ENCODE assay signal across 8 cellular contexts in the genomic region with DNA sequence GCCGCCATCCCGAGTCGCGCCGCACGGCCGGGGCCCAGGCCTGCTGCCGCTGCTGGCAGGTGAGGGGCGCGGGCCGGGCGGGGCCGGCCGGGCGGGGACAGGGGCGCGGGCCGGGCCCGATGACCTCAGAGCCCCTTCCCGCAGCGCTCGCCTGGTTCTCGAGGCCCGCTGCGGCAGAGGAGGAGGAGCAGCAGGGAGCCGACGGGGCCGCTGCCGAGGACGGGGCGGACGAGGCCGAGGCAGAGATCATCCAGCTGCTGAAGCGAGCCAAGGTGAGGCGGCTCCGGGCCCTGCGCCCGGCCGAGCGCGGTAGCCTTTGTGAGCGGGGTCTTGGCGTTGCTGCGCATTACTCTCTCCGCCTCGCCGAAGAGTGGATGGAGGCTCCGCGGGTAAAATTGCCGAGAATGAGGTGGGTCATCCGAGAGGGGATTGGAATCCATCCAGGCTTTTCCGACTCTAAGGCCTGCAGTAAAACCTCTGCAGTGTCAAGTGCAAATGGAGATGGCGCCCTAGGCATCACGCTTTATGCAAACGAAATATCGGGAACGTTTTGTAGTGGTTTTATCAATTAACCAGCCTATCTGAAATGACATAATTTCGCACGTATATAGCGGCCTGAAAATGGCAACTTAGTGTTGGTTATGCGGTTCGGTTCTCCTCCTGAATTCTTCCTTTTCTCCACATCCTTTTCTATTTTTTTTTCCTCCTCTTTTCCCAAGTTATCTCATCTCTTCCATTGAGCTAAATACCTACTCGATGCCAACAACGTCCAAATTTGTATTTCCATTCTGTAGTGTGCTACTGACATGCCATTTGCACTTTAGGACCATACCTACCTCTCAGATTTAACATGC. TPM values are rescaled to one million over a fixed set of nuclear protein-coding genes. Genes with fewer than 3 reads are reported as not detected.
DNase-seq lines count a peak whose midpoint lies in the region; TF ChIP-seq lines count a peak whose summit lies in the region.

No MANE protein-coding gene starts in this region.

- H3K4me3 Mint-ChIP-seq in activated CD4-positive, alpha-beta T cell treated with anti-CD3 and anti-CD28 coated beads, Interleukin-2, amount 10 ng/mL, durations not matched to agents 24 days and 14 days: peak overlapping the region; percentile 91
- H3K4me3 Mint-ChIP-seq in HFFc6: peak overlapping the region; percentile 88

- peaks cover 47% of the 10 kb centered on the region for H3K36me3 Mint-ChIP-seq in activated CD4-positive, alpha-beta T cell treated with anti-CD3 and anti-CD28 coated beads, Interleukin-2, amount 10 ng/mL, durations not matched to agents 24 days and 14 days (ENCODE audit: low read depth)
- H3K36me3 Mint-ChIP-seq in HFFc6 (ENCODE audit: low read depth): peaks cover 42% of the 10 kb centered on the region

- H3K27ac ChIP-seq in ascending aorta: peak overlapping the region; percentile 93 to 96
- peak overlapping the region; percentile 62 to 95 (median 88) for H3K27ac ChIP-seq in skin epidermis

- H3K36me3 ChIP-seq in ascending aorta: peaks cover 28 to 38% of the 10 kb centered on the region in 2 donors

- no peaks in the 10 kb centered on the region for H3K27me3 ChIP-seq in ascending aorta

- H3K4me1 ChIP-seq in ascending aorta: peaks cover 9 to 12% of the 10 kb centered on the region in 2 donors

- H3K4me3 ChIP-seq in ascending aorta: peak overlapping the region; percentile 75 to 82
- peak overlapping the region; percentile 59 to 82 (median 74) for H3K4me3 ChIP-seq in skin epidermis

- H3K27me3 Mint-ChIP-seq in activated CD4-positive, alpha-beta T cell treated with anti-CD3 and anti-CD28 coated beads, Interleukin-2, amount 10 ng/mL, durations not matched to agents 24 days and 14 days: no peaks in the 10 kb centered on the region
- no peaks in the 10 kb centered on the region; the same call in 1 of the 2 replicates for H3K27me3 Mint-ChIP-seq in HFFc6 (ENCODE audit: insufficient read depth)

- peak overlapping the region; percentile 90 for H3K27ac Mint-ChIP-seq in activated CD4-positive, alpha-beta T cell treated with anti-CD3 and anti-CD28 coated beads, Interleukin-2, amount 10 ng/mL, durations not matched to agents 24 days and 14 days
- H3K27ac Mint-ChIP-seq in HFFc6: peak overlapping the region; percentile 62

- H3K4me1 Mint-ChIP-seq in activated CD4-positive, alpha-beta T cell treated with anti-CD3 and anti-CD28 coated beads, Interleukin-2, amount 10 ng/mL, durations not matched to agents 24 days and 14 days: peaks cover 21% of the 10 kb centered on the region
- peaks cover 23% of the 10 kb centered on the region for H3K4me1 Mint-ChIP-seq in HFFc6 (ENCODE audit: low read depth)

- TF ChIP-seq CTCF in HFFc6 (IDR thresholded peaks at IDR 0.05) (no peak), ascending aorta (IDR thresholded peaks at IDR 0.05) (no peak)

- intact Hi-C loops in activated CD4-positive, alpha-beta T cell treated with anti-CD3 and anti-CD28 coated beads, Interleukin-2, amount 10 ng/mL, durations not matched to agents 24 days and 14 days (cut with micrococcal nuclease): loop anchor here (1.0 to 10.0 kb wide), 4 partner anchors 41 to 745 kb away; no protein-coding TSS in a partner anchor
- intact Hi-C loops in ascending aorta (cut with DNase I): loop anchor here (2.0 kb wide), 2 partner anchors 171 to 739 kb away; no protein-coding TSS in a partner anchor

- no peak for DNase-seq in activated CD4-positive, alpha-beta T cell treated with anti-CD3 and anti-CD28 coated beads, Interleukin-2, amount 10 ng/mL, durations not matched to agents 24 days and 14 days
- DNase-seq in activated CD4-positive, alpha-beta T cell treated with anti-CD3 and anti-CD28 coated beads for 1 hour: no peak
- DNase-seq in HFFc6: peak; percentile 17
- peak; percentile 72 for DNase-seq in NCI-H146 (lab: John Stamatoyannopoulos, UW)
- DNase-seq in ascending aorta (ENCODE audit: low spot score in 2 of 2): peak in 1 of 2 donors; percentile 73
- peak; percentile 77 for DNase-seq in iPS-NIHi7 (ENCODE audit: extremely low spot score)
- DNase-seq in NCI-H446 treated with DMSO at 0.1 percent for 48 hours (lab: John Stamatoyannopoulos, UW): no peak

- H3K9me3 Mint-ChIP-seq in activated CD4-positive, alpha-beta T cell treated with anti-CD3 and anti-CD28 coated beads, Interleukin-2, amount 10 ng/mL, durations not matched to agents 24 days and 14 days: no peaks in the 10 kb centered on the region
- peaks cover 10% of the 10 kb centered on the region; the same call in 1 of the 2 replicates for H3K9me3 Mint-ChIP-seq in HFFc6

- H3K9me3 ChIP-seq in ascending aorta: no peaks in the 10 kb centered on the region

RNA-seq across cellular contexts. Expression of a gene that starts 0.6 kb away (rescaled TPM):
- total RNA-seq in activated CD4-positive, alpha-beta T cell treated with anti-CD3 and anti-CD28 coated beads, Interleukin-2, amount 10 ng/mL, durations not matched to agents 24 days and 14 days: 35.3 and 38.9 TPM in 2 replicates
- total RNA-seq in HFFc6 (2021; fragmentation: NEBNext Ultra II Directional; extraction: Animal tissue kit (Norgen Biotek cat#: 25700)): 10 to 100 TPM; 10.4 to 15.4 (median 12.4) TPM
- 158 TPM for total RNA-seq in ascending aorta

RNA-seq across cellular contexts. Expression of a gene that starts 0.7 kb away (rescaled TPM):
- 10.1 and 11.0 TPM in 2 replicates for total RNA-seq in activated CD4-positive, alpha-beta T cell treated with anti-CD3 and anti-CD28 coated beads, Interleukin-2, amount 10 ng/mL, durations not matched to agents 24 days and 14 days
- total RNA-seq in HFFc6 (2021; fragmentation: NEBNext Ultra II Directional; extraction: Animal tissue kit (Norgen Biotek cat#: 25700)): 10 to 100 TPM; 11.4 to 17.7 (median 15.5) TPM
- 0.75 TPM for total RNA-seq in ascending aorta

RNA-seq across cellular contexts. Expression of a gene that starts 55.3 kb away (rescaled TPM):
- 1.9 and 3.1 TPM in 2 replicates for total RNA-seq in activated CD4-positive, alpha-beta T cell treated with anti-CD3 and anti-CD28 coated beads, Interleukin-2, amount 10 ng/mL, durations not matched to agents 24 days and 14 days
- 1 to 10 TPM in 3 of 6 experiments, under 1 TPM in 3; 0.91 to 1.2 (median 1.0) TPM for total RNA-seq in HFFc6 (2021; fragmentation: NEBNext Ultra II Directional; extraction: Animal tissue kit (Norgen Biotek cat#: 25700))
- not detected for total RNA-seq in ascending aorta

Comparison
In these comparisons a context has a peak if more than half of its experiments do, and no peak if none do; other contexts are left out.
1. DNase-seq: peak in HFFc6 (single experiment), NCI-H146 (single experiment) and iPS-NIHi7 (single experiment); none in activated CD4-positive, alpha-beta T cell treated with anti-CD3 and anti-CD28 coated beads, Interleukin-2, amount 10 ng/mL, durations not matched to agents 24 days and 14 days (single experiment), activated CD4-positive, alpha-beta T cell treated with anti-CD3 and anti-CD28 coated beads for 1 hour (single experiment) and NCI-H446 treated with DMSO at 0.1 percent for 48 hours (single experiment).